ENCODE assay signal across 1 cellular context in the genomic region with DNA sequence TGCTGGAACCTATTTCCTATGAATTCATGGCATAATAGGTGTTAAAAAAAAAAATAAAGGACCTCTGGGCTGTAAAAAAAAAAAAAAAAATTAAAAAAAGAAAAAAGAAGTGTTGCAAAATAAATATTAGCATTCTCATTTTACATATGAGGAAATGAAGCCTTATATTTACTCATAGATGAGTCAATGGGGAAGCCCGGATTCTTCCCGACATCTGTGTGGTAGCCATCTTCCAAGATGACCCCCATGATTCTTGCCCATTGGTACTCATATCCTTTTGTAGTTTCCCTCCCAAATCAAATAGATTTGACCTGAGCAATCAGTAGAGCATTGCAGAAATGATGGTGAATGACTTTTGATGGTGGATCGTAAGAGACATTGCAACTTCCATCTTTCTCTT.
TF ChIP-seq lines count a peak whose summit lies in the region.

No MANE protein-coding gene starts in this region.

TF ChIP-seq in IMR-90, 13 proteins besides CTCF, POLR2A, EP300 and RAD21:
- TF ChIP-seq CHD1 (IDR thresholded peaks at IDR 0.05; ENCODE audit: low read depth, low read length) (no peak), RFX5 (IDR thresholded peaks at IDR 0.05; ENCODE audit: low read depth, low read length) (no peak), CEBPB (IDR thresholded peaks at IDR 0.05; ENCODE audit: low read depth, low read length) (no peak), FOS (IDR thresholded peaks at IDR 0.05; ENCODE audit: low read depth, low read length) (no peak), RCOR1 (IDR thresholded peaks at IDR 0.05; ENCODE audit: insufficient replicate concordance, low read length) (no peak), NFE2L2 (IDR thresholded peaks at IDR 0.05; ENCODE audit: low read depth, low read length) (no peak), MAFK (IDR thresholded peaks at IDR 0.05; ENCODE audit: low read depth, low read length) (no peak), SMC3 (IDR thresholded peaks at IDR 0.05; ENCODE audit: low read depth, low read length) (no peak), USF2 (IDR thresholded peaks at IDR 0.05; ENCODE audit: low read depth, low read length) (no peak), MAZ (IDR thresholded peaks at IDR 0.05; ENCODE audit: borderline replicate concordance, low read depth, low read length) (no peak), BHLHE40 (IDR thresholded peaks at IDR 0.05; ENCODE audit: low read depth, low read length) (no peak), MXI1 (IDR thresholded peaks at IDR 0.05; ENCODE audit: borderline replicate concordance, low read depth, low read length) (no peak)
- TF ChIP-seq, protein P1, sequence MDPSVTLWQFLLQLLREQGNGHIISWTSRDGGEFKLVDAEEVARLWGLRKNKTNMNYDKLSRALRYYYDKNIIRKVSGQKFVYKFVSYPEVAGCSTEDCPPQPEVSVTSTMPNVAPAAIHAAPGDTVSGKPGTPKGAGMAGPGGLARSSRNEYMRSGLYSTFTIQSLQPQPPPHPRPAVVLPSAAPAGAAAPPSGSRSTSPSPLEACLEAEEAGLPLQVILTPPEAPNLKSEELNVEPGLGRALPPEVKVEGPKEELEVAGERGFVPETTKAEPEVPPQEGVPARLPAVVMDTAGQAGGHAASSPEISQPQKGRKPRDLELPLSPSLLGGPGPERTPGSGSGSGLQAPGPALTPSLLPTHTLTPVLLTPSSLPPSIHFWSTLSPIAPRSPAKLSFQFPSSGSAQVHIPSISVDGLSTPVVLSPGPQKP (IDR thresholded peaks at IDR 0.05; ENCODE audit: borderline replicate concordance, low read depth, low read length): no peak
